In the genomic region with DNA sequence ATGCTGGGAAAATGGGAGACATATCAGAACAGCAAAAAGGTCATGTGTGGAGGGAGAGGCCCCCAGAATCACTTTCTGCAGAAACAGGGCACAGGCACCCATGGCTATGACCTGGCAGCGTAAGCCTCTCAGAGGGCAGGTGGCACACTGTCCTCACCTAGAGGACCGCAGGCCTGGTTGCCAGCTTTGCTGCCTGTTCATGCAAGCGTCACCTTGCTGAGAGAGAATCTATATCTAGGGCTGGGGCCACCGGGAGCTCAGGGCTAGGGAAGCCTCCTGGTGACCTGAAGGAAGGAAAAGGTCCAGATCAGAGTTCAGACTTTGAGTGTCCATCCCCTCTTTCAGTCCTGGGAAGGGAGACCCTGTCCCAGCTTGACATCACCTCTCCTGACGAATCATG, we compare ENCODE assay signal across 18 cellular contexts.
"Had no signal": no experiment of that assay in that cellular context is flagged by ENCODE, and none has a peak within 500 bp of the region (broad histone marks: within the 10 kb centered on the region; RNA-seq: fewer than 3 reads in every experiment).

No MANE protein-coding gene starts in this region.

- H3K27ac Mint-ChIP-seq: immature natural killer cell; stimulated activated naive CD8-positive, alpha-beta T cell treated with anti-CD3 and anti-CD28 coated beads, Interleukin-15, Interleukin-2, amounts not matched to agents 100 ng/mL and 50 ng/mL, for 24 hours had no signal

- FAIRE-seq: endothelial cell of umbilical vein, keratinocyte had no signal

- H3K36me3 Mint-ChIP-seq: immature natural killer cell; naive thymus-derived CD8-positive, alpha-beta T cell had no signal

- ATAC-seq: foreskin keratinocyte; mucosa of descending colon; naive thymus-derived CD8-positive, alpha-beta T cell had no signal

- DNase-seq: effector CD4-positive, alpha-beta T cell; foreskin keratinocyte; immature natural killer cell; left cardiac atrium; left ventricle myocardium inferior; naive thymus-derived CD8-positive, alpha-beta T cell; right cardiac atrium; stimulated activated CD4-positive, alpha-beta T cell treated with anti-CD3 and anti-CD28 coated beads, Interleukin-2, amount 100 ng/mL, for 48 hours had no signal

- H3K4me3 Mint-ChIP-seq: endodermal cell; immature natural killer cell; naive thymus-derived CD8-positive, alpha-beta T cell; stimulated activated naive CD8-positive, alpha-beta T cell treated with anti-CD3 and anti-CD28 coated beads, Interleukin-15, Interleukin-2, amounts not matched to agents 100 ng/mL and 50 ng/mL, for 24 hours had no signal

- H3K27me3 ChIP-seq: foreskin keratinocyte, ovary, testis, tibial nerve had no signal

- H3K27ac ChIP-seq: coronary artery, foreskin keratinocyte, left ventricle myocardium inferior, ovary, testis, tibial nerve had no signal

- H3K4me1 ChIP-seq: foreskin keratinocyte, left ventricle myocardium inferior, testis, tibial nerve had no signal

- H3K27me3 Mint-ChIP-seq: naive thymus-derived CD8-positive, alpha-beta T cell; stimulated activated naive CD8-positive, alpha-beta T cell treated with anti-CD3 and anti-CD28 coated beads, Interleukin-15, Interleukin-2, amounts not matched to agents 100 ng/mL and 50 ng/mL, for 24 hours had no signal

- H3K9me3 Mint-ChIP-seq: endodermal cell; immature natural killer cell; naive thymus-derived CD8-positive, alpha-beta T cell; stimulated activated naive CD8-positive, alpha-beta T cell treated with anti-CD3 and anti-CD28 coated beads, Interleukin-15, Interleukin-2, amounts not matched to agents 100 ng/mL and 50 ng/mL, for 24 hours had no signal

- H3K9me3 ChIP-seq: left ventricle myocardium inferior, mucosa of descending colon, ovary, testis, tibial nerve had no signal

- H3K36me3 ChIP-seq: left ventricle myocardium inferior, ovary had no signal

- H3K4me3 ChIP-seq: coronary artery, left ventricle myocardium inferior, mucosa of descending colon, ovary, smooth muscle cell, testis, tibial nerve had no signal

- H3K4me1 Mint-ChIP-seq: immature natural killer cell had no signal
